In the genomic region with DNA sequence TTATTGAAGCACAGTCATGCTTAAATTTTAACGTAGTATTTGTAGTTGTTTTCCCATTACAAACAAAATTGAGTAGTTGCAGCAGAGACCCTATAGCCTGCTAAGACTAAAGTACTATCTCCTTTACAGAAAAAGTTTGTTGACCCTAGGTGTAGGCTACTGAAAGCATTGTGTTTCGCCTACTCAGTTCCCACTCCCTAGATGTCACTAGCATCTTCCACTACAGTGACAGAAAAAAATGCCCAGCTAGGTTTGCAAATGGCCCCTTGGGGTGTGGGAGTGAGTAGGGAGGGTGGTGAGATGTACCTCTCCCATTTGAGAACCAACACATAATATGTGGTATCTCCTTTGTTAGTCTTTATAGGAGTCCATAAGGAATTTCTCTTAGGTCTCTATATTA, we compare ENCODE assay signal across 20 cellular contexts. TPM values are rescaled to one million over a fixed set of nuclear protein-coding genes. Genes with fewer than 3 reads are reported as not detected.
DNase-seq lines count a peak whose midpoint lies in the region; ATAC-seq and TF ChIP-seq lines count a peak whose summit lies in the region.
"Had no signal": no experiment of that assay in that cellular context is flagged by ENCODE, and none has a peak within 500 bp of the region (broad histone marks: within the 10 kb centered on the region; RNA-seq: fewer than 3 reads in every experiment).

No MANE protein-coding gene starts in this region.

- no peaks in the 10 kb centered on the region for H3K9me3 Mint-ChIP-seq in activated CD8-positive, alpha-beta T cell treated with anti-CD3 and anti-CD28 coated beads for 36 hours
- peaks cover 5% of the 10 kb centered on the region for H3K9me3 Mint-ChIP-seq in activated CD8-positive, alpha-beta T cell treated with anti-CD3 and anti-CD28 coated beads, Interleukin-2, amount 10 ng/mL, durations not matched to agents 7 days and 5 days (ENCODE audit: insufficient read depth)
- H3K9me3 Mint-ChIP-seq: CD14-positive monocyte; CD4-positive, alpha-beta memory T cell; IgD-negative memory B cell had no signal

- H3K4me1 ChIP-seq in HEK293 (ENCODE audit: control insufficient read depth, insufficient read depth, low read length): no peaks in the 10 kb centered on the region
- H3K4me1 ChIP-seq in neutrophil (ENCODE audit: control insufficient read depth in 1 of 2, insufficient read depth in 1 of 2, low read depth in 1 of 2, low read length in 1 of 2): peaks cover 9 to 18% of the 10 kb centered on the region in 2 experiments
- no peaks in the 10 kb centered on the region for H3K4me1 ChIP-seq in vagina
- H3K4me1 ChIP-seq: BLaER1 had no signal

- H3K9me3 ChIP-seq in HEK293 (ENCODE audit: control insufficient read depth, insufficient read depth, low read depth, low read length) (no peaks in the 10 kb centered on the region), neutrophil (no peaks in the 10 kb centered on the region), vagina (no peaks in the 10 kb centered on the region)

- POLR2A ChIA-PET in activated CD8-positive, alpha-beta T cell treated with anti-CD3 and anti-CD28 coated beads for 36 hours (lab: Charles Lee): no interaction called here
- POLR2A ChIA-PET in activated CD8-positive, alpha-beta T cell treated with anti-CD3 and anti-CD28 coated beads, Interleukin-2, amount 10 ng/mL, durations not matched to agents 7 days and 5 days (lab: Charles Lee): interaction anchor here (0.6 kb wide), 2 partner anchors 16 to 369 kb away, joined by 3 to 5 read pairs; no protein-coding TSS in a partner anchor
- POLR2A ChIA-PET in HEK293 (lab: Yijun Ruan, JAX): interaction anchor here (0.7 kb wide), 1 partner anchor 9 kb away, joined by 3 read pairs; no protein-coding TSS in a partner anchor

- H3K36me3 ChIP-seq in HEK293 (ENCODE audit: control insufficient read depth in 2 of 2, insufficient read depth in 1 of 2, low read length in 2 of 2): peaks cover 6 to 10% of the 10 kb centered on the region in 2 experiments; a peak in 2 of 3 replicates
- H3K36me3 ChIP-seq in neutrophil: peaks cover 53% of the 10 kb centered on the region
- H3K36me3 ChIP-seq in vagina: peaks cover 0 to 16% of the 10 kb centered on the region in 2 donors

- no peak for DNase-seq in activated CD8-positive, alpha-beta T cell treated with anti-CD3 and anti-CD28 coated beads for 36 hours
- DNase-seq in activated CD8-positive, alpha-beta T cell treated with anti-CD3 and anti-CD28 coated beads, Interleukin-2, amount 10 ng/mL, durations not matched to agents 7 days and 5 days: no peak
- peak; percentile 71 for DNase-seq in NCI-H2171 treated with DMSO at 0.1 percent for 48 hours (lab: John Stamatoyannopoulos, UW)
- no peak for DNase-seq in vagina (ENCODE audit: extremely low spot score in 2 of 2)
- no peak for DNase-seq in NCI-H1105 treated with DMSO at 0.1 percent for 48 hours (lab: John Stamatoyannopoulos, UW)
- DNase-seq in NCI-H748 treated with DMSO at 0.1 percent for 48 hours (lab: John Stamatoyannopoulos, UW): no peak
- DNase-seq: 8988T; CD4-positive, alpha-beta memory T cell; COR-L47; DMS153; DMS79; GDM1; GM23248; HCEC 1CT had no signal

- H3K4me1 Mint-ChIP-seq in activated CD8-positive, alpha-beta T cell treated with anti-CD3 and anti-CD28 coated beads for 36 hours (ENCODE audit: low read depth): peaks cover 11% of the 10 kb centered on the region
- H3K4me1 Mint-ChIP-seq in activated CD8-positive, alpha-beta T cell treated with anti-CD3 and anti-CD28 coated beads, Interleukin-2, amount 10 ng/mL, durations not matched to agents 7 days and 5 days (ENCODE audit: low read depth): no peaks in the 10 kb centered on the region

- ATAC-seq in activated CD8-positive, alpha-beta T cell treated with anti-CD3 and anti-CD28 coated beads for 36 hours: no peak
- no peak for ATAC-seq in activated CD8-positive, alpha-beta T cell treated with anti-CD3 and anti-CD28 coated beads, Interleukin-2, amount 10 ng/mL, durations not matched to agents 7 days and 5 days
- ATAC-seq: HepG2 had no signal

- no peaks in the 10 kb centered on the region for H3K27me3 ChIP-seq in neutrophil
- H3K27me3 ChIP-seq in vagina: no peaks in the 10 kb centered on the region
- H3K27me3 ChIP-seq: BLaER1 had no signal

- no peak for TF ChIP-seq POLR2A in vagina (IDR thresholded peaks at IDR 0.05)

- peaks cover 31% of the 10 kb centered on the region for H3K36me3 Mint-ChIP-seq in activated CD8-positive, alpha-beta T cell treated with anti-CD3 and anti-CD28 coated beads for 36 hours (ENCODE audit: low read depth)
- peaks cover 42% of the 10 kb centered on the region for H3K36me3 Mint-ChIP-seq in activated CD8-positive, alpha-beta T cell treated with anti-CD3 and anti-CD28 coated beads, Interleukin-2, amount 10 ng/mL, durations not matched to agents 7 days and 5 days (ENCODE audit: low read depth)

- TF ChIP-seq CTCF in activated CD8-positive, alpha-beta T cell treated with anti-CD3 and anti-CD28 coated beads for 36 hours (IDR thresholded peaks at IDR 0.05): no peak
- no peak for TF ChIP-seq CTCF in HEK293 (tag by site-specific recombination; IDR thresholded peaks at IDR 0.05)
- TF ChIP-seq CTCF in neutrophil (IDR thresholded peaks at IDR 0.05): no peak
- TF ChIP-seq CTCF in vagina (IDR thresholded peaks at IDR 0.05): no peak

- no peaks in the 10 kb centered on the region for H3K27me3 Mint-ChIP-seq in activated CD8-positive, alpha-beta T cell treated with anti-CD3 and anti-CD28 coated beads for 36 hours
- no peaks in the 10 kb centered on the region for H3K27me3 Mint-ChIP-seq in activated CD8-positive, alpha-beta T cell treated with anti-CD3 and anti-CD28 coated beads, Interleukin-2, amount 10 ng/mL, durations not matched to agents 7 days and 5 days (ENCODE audit: low read depth)
- H3K27me3 Mint-ChIP-seq: CD4-positive, alpha-beta memory T cell; IgD-negative memory B cell had no signal

- no peak overlapping the region for H3K4me3 Mint-ChIP-seq in activated CD8-positive, alpha-beta T cell treated with anti-CD3 and anti-CD28 coated beads for 36 hours
- no peak overlapping the region for H3K4me3 Mint-ChIP-seq in activated CD8-positive, alpha-beta T cell treated with anti-CD3 and anti-CD28 coated beads, Interleukin-2, amount 10 ng/mL, durations not matched to agents 7 days and 5 days
- H3K4me3 Mint-ChIP-seq: CD14-positive monocyte; CD4-positive, alpha-beta memory T cell; IgD-negative memory B cell had no signal

- no peak overlapping the region for H3K4me3 ChIP-seq in HEK293 (ENCODE audit: low read depth, low read length)
- H3K4me3 ChIP-seq in neutrophil (ENCODE audit: low read depth in 1 of 2, low read length in 1 of 2): peak overlapping the region in 1 of 2 experiments; percentile 6
- H3K4me3 ChIP-seq in vagina: no peak overlapping the region
- H3K4me3 ChIP-seq: BLaER1, GM23248 had no signal

- intact Hi-C loops in activated CD8-positive, alpha-beta T cell treated with anti-CD3 and anti-CD28 coated beads for 36 hours (cut with micrococcal nuclease): no loop called here
- intact Hi-C loops in vagina (cut with DNase I): no loop called here

- H3K27ac ChIP-seq in HEK293 (ENCODE audit: extremely low read depth, low read depth, low read length): no peak overlapping the region
- H3K27ac ChIP-seq in neutrophil: peak overlapping the region; percentile 65
- no peak overlapping the region for H3K27ac ChIP-seq in vagina
- H3K27ac ChIP-seq: BLaER1, GM23248 had no signal

- CTCF ChIA-PET in activated CD8-positive, alpha-beta T cell treated with anti-CD3 and anti-CD28 coated beads for 36 hours (lab: Charles Lee): interaction anchor here (1.3 kb wide), 1 partner anchor 8 kb away, joined by 4 read pairs; no protein-coding TSS in a partner anchor
- CTCF ChIA-PET in activated CD8-positive, alpha-beta T cell treated with anti-CD3 and anti-CD28 coated beads, Interleukin-2, amount 10 ng/mL, durations not matched to agents 7 days and 5 days (lab: Charles Lee): no interaction called here
- CTCF ChIA-PET in HEK293 (lab: Yijun Ruan, JAX): interaction anchor here (0.6 to 2.0 kb wide), 2 partner anchors 26 to 51 kb away, joined by 4 to 5 read pairs; no protein-coding TSS in a partner anchor

- H3K27ac Mint-ChIP-seq in activated CD8-positive, alpha-beta T cell treated with anti-CD3 and anti-CD28 coated beads for 36 hours: peak overlapping the region; percentile 25
- no peak overlapping the region for H3K27ac Mint-ChIP-seq in activated CD8-positive, alpha-beta T cell treated with anti-CD3 and anti-CD28 coated beads, Interleukin-2, amount 10 ng/mL, durations not matched to agents 7 days and 5 days

TF ChIP-seq in HEK293, 187 proteins besides CTCF, POLR2A, EP300 and RAD21 (continues in another document):
- TF ChIP-seq ZNF843 (tag by site-specific recombination; IDR thresholded peaks at IDR 0.05): no peak
- no peak for TF ChIP-seq ZNF830 (tag by site-specific recombination; IDR thresholded peaks at IDR 0.05; ENCODE audit: low read depth)
- TF ChIP-seq, protein P1, sequence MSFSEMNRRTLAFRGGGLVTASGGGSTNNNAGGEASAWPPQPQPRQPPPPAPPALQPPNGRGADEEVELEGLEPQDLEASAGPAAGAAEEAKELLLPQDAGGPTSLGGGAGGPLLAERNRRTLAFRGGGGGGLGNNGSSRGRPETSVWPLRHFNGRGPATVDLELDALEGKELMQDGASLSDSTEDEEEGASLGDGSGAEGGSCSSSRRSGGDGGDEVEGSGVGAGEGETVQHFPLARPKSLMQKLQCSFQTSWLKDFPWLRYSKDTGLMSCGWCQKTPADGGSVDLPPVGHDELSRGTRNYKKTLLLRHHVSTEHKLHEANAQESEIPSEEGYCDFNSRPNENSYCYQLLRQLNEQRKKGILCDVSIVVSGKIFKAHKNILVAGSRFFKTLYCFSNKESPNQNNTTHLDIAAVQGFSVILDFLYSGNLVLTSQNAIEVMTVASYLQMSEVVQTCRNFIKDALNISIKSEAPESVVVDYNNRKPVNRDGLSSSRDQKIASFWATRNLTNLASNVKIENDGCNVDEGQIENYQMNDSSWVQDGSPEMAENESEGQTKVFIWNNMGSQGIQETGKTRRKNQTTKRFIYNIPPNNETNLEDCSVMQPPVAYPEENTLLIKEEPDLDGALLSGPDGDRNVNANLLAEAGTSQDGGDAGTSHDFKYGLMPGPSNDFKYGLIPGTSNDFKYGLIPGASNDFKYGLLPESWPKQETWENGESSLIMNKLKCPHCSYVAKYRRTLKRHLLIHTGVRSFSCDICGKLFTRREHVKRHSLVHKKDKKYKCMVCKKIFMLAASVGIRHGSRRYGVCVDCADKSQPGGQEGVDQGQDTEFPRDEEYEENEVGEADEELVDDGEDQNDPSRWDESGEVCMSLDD (tag by site-specific recombination; IDR thresholded peaks at IDR 0.05): no peak
- no peak for TF ChIP-seq ZNF654 (tag by site-specific recombination; IDR thresholded peaks at IDR 0.05; ENCODE audit: low read depth)
- TF ChIP-seq RBAK (tag by site-specific recombination; IDR thresholded peaks at IDR 0.05): no peak

RNA-seq across cellular contexts. Expression of a gene that starts 34.5 kb away (rescaled TPM):
- 10 to 100 TPM; 24.5 to 25.8 TPM for total RNA-seq in activated CD8-positive, alpha-beta T cell treated with anti-CD3 and anti-CD28 coated beads for 36 hours
- 10 to 100 TPM; 23.6 to 24.8 TPM for total RNA-seq in activated CD8-positive, alpha-beta T cell treated with anti-CD3 and anti-CD28 coated beads, Interleukin-2, amount 10 ng/mL, durations not matched to agents 7 days and 5 days
- 23.6 TPM for total RNA-seq in vagina
